Comparison of ENCODE assay signal across 9 cellular contexts in genomic region chr4:36285784-36286480, GRCh38. TPM values are rescaled to one million over a fixed set of nuclear protein-coding genes. Genes with fewer than 3 reads are reported as not detected.
A peak's percentile ranks its signal among the peaks of the same experiment; 100 is the strongest.
DNase-seq lines count a peak whose midpoint lies in the region; ATAC-seq and TF ChIP-seq lines count a peak whose summit lies in the region.
"Had no signal": no experiment of that assay in that cellular context is flagged by ENCODE, and none has a peak within 500 bp of the region (broad histone marks: within the 10 kb centered on the region; RNA-seq: fewer than 3 reads in every experiment).

No MANE protein-coding gene starts in this region.

- H3K27ac ChIP-seq in colonic mucosa: peak overlapping the region; percentile 2
- H3K27ac ChIP-seq in temporal lobe (ENCODE audit: low read depth, low read length): peak overlapping the region; percentile 41

- H3K9ac ChIP-seq in colonic mucosa (ENCODE audit: low read depth in 2 of 2, low read length in 2 of 2): no peak overlapping the region

- H3K4me3 ChIP-seq in colonic mucosa (no peak overlapping the region), BE2C (ENCODE audit: low read depth, low read length) (no peak overlapping the region)

- peak; percentile 96 for ATAC-seq in GM19043 (IDR thresholded peaks at IDR 0.05; ENCODE audit: low read depth, unreplicated experiment)
- peak; percentile 98 for ATAC-seq in HG03045 (IDR thresholded peaks at IDR 0.05; ENCODE audit: unreplicated experiment)

- TF ChIP-seq CTCF in colonic mucosa (IDR thresholded peaks at IDR 0.05) (no peak), BE2C (IDR thresholded peaks at IDR 0.05; ENCODE audit: low read depth, low read length) (no peak)

- H3K4me1 ChIP-seq in colonic mucosa: no peaks in the 10 kb centered on the region
- no peaks in the 10 kb centered on the region for H3K4me1 ChIP-seq in BE2C

- H3K27me3 ChIP-seq in colonic mucosa (no peaks in the 10 kb centered on the region), BE2C (no peaks in the 10 kb centered on the region)

- H3K36me3 ChIP-seq in colonic mucosa: no peaks in the 10 kb centered on the region
- no peaks in the 10 kb centered on the region for H3K36me3 ChIP-seq in BE2C

- H3K9me3 ChIP-seq in colonic mucosa (no peaks in the 10 kb centered on the region), BE2C (no peaks in the 10 kb centered on the region)

- intact Hi-C loops in colonic mucosa (cut with DNase I): no loop called here

- peak; percentile 55 for DNase-seq in SKM-1 (lab: John Stamatoyannopoulos, UW; ENCODE audit: unreplicated experiment)
- peak; percentile 27 for DNase-seq in colonic mucosa
- no peak for DNase-seq in BE2C
- DNase-seq in NCI-H146 (lab: John Stamatoyannopoulos, UW): no peak
- DNase-seq in SHP77 (lab: John Stamatoyannopoulos, UW): no peak

RNA-seq across cellular contexts. Expression of gene DTHD1, which starts 4.5 kb away (rescaled TPM):
- total RNA-seq in colonic mucosa (under 1 TPM in 1 of 2 donors, not detected in 1; 0.08 TPM), temporal lobe (0.74 TPM)
- polyA plus RNA-seq in BE2C (2012; ENCODE audit: insufficient read depth, insufficient read length, low read depth): not detected
- total RNA-seq: SK-MEL-5 had no signal

RNA-seq across cellular contexts. Expression of gene ARAP2, which starts 41.6 kb away (rescaled TPM):
- total RNA-seq in colonic mucosa: 10 to 100 TPM; 10.7 to 19.3 TPM
- total RNA-seq in temporal lobe: 55.1 TPM
- polyA plus RNA-seq in BE2C (2012; ENCODE audit: insufficient read depth, insufficient read length, low read depth): 0.14 TPM

Comparison
In these comparisons a context has a peak if more than half of its experiments do, and no peak if none do; other contexts are left out.
1. DNase-seq: peak in SKM-1 (single experiment) and colonic mucosa (single experiment); none in BE2C (single experiment), NCI-H146 (single experiment) and SHP77 (0 of 2).